ENCODE assay signal across 9 cellular contexts in the genomic region with DNA sequence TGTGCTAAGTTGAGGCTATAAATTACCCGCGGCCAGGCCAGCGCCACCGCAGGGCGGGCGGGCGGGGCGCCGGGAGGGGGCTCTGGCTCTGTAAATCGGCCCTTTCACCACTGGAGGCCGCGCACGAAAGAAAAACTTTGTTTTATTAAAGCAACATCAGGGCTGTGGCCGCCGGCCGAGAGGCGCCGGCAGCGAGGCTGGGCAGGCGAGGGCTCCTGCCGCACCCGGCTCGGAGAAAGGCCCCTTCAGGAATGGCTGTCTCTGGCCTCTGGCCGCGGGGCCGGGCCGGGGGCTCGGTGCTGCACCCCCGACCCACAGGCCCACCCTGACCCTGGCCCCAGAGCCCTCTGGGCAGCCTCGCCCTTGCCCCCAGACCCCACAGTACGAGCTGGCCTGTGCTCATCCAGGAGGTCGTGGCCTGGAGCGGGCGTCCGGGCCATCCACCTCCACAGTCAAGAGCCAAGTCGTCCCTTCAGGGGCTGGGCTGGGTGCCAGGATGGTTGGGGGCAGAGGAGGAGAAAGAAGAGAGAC. TPM values are rescaled to one million over a fixed set of nuclear protein-coding genes. Genes with fewer than 3 reads are reported as not detected.
DNase-seq lines count a peak whose midpoint lies in the region; ATAC-seq, FAIRE-seq and TF ChIP-seq lines count a peak whose summit lies in the region.
"Had no signal": no experiment of that assay in that cellular context is flagged by ENCODE, and none has a peak within 500 bp of the region (broad histone marks: within the 10 kb centered on the region; RNA-seq: fewer than 3 reads in every experiment).

No MANE protein-coding gene starts in this region.

- DNase-seq in GM23338 (ENCODE audit: low spot score) (no peak), astrocyte (ENCODE audit: low read depth) (no peak), right cardiac atrium (peak; percentile 60 to 85 (median 79)), glutamatergic neuron (no peak), T-helper 17 cell (no peak)

- H3K36me3 Mint-ChIP-seq in GM23338 (ENCODE audit: low read depth) (no peaks in the 10 kb centered on the region), astrocyte (ENCODE audit: low read depth, unreplicated experiment) (no peaks in the 10 kb centered on the region), glutamatergic neuron (ENCODE audit: unreplicated experiment) (no peaks in the 10 kb centered on the region), T-helper 17 cell (ENCODE audit: low read depth) (no peaks in the 10 kb centered on the region)

- no peak overlapping the region for H3K27ac ChIP-seq in GM23338 (ENCODE audit: low read depth)
- H3K27ac ChIP-seq in astrocyte (ENCODE audit: low read depth, low read length) = no peak overlapping the region
- H3K27ac ChIP-seq in right cardiac atrium (ENCODE audit: low read length) = no peak overlapping the region
- H3K27ac ChIP-seq: HL-60 had no signal

- H3K4me1 Mint-ChIP-seq in GM23338 (peaks cover 10% of the 10 kb centered on the region), astrocyte (ENCODE audit: low read depth, unreplicated experiment) (no peaks in the 10 kb centered on the region), glutamatergic neuron (ENCODE audit: low read depth, unreplicated experiment) (no peaks in the 10 kb centered on the region), T-helper 17 cell (peaks cover 7% of the 10 kb centered on the region)

- H3K27me3 Mint-ChIP-seq in GM23338 (ENCODE audit: insufficient read depth, low read depth, poor library complexity) (peaks cover 19% of the 10 kb centered on the region), astrocyte (ENCODE audit: low read depth, unreplicated experiment) (peaks cover 6% of the 10 kb centered on the region), glutamatergic neuron (ENCODE audit: unreplicated experiment) (no peaks in the 10 kb centered on the region), T-helper 17 cell (peaks cover 15% of the 10 kb centered on the region)

- H2AFZ ChIP-seq in GM23338 (no peak overlapping the region), astrocyte (ENCODE audit: low read depth, low read length) (peak overlapping the region; percentile 63)

- H3K4me2 ChIP-seq in GM23338 = no peak overlapping the region
- peak overlapping the region; percentile 75 for H3K4me2 ChIP-seq in astrocyte (ENCODE audit: low read length)
- H3K4me2 ChIP-seq in skeletal muscle satellite cell (ENCODE audit: low read length) = peak overlapping the region; percentile 79

- ATAC-seq in GM23338 = peak; percentile 1
- ATAC-seq in right cardiac atrium = peak; percentile 31 to 40
- no peak for ATAC-seq in GM18502 (IDR thresholded peaks at IDR 0.05; ENCODE audit: poor library complexity, unreplicated experiment)
- no peak for ATAC-seq in T-helper 17 cell
- ATAC-seq in GM19328 (IDR thresholded peaks at IDR 0.05; ENCODE audit: unreplicated experiment) = no peak

- no peaks in the 10 kb centered on the region for H3K36me3 ChIP-seq in GM23338 (ENCODE audit: insufficient read depth)
- H3K36me3 ChIP-seq in astrocyte (ENCODE audit: insufficient read depth, low read length) = no peaks in the 10 kb centered on the region
- H3K36me3 ChIP-seq in skeletal muscle satellite cell (ENCODE audit: insufficient read depth, low read length) = no peaks in the 10 kb centered on the region

- intact Hi-C loops in right cardiac atrium (cut with DNase I) = loop anchor here in 1 of 4 donors (5.0 kb wide), 1 partner anchor 134 kb away; no protein-coding TSS in a partner anchor

- H3K4me3 ChIP-seq in GM23338 (no peak overlapping the region), astrocyte (ENCODE audit: insufficient read depth, low read depth, low read length) (peak overlapping the region; percentile 5), right cardiac atrium (ENCODE audit: low read length) (peak overlapping the region; percentile 8), skeletal muscle satellite cell (ENCODE audit: low read length) (peak overlapping the region; percentile 54)

- H3K79me2 ChIP-seq in GM23338 (replicated peaks; ENCODE audit: insufficient read depth) (no peaks in the 10 kb centered on the region), astrocyte (ENCODE audit: insufficient read depth, low read length) (no peaks in the 10 kb centered on the region)

- peaks cover 23% of the 10 kb centered on the region for H3K4me1 ChIP-seq in GM23338 (ENCODE audit: insufficient read depth)
- no peaks in the 10 kb centered on the region for H3K4me1 ChIP-seq in astrocyte (ENCODE audit: insufficient read depth, low read length)
- H3K4me1 ChIP-seq in right cardiac atrium (ENCODE audit: control insufficient read depth, insufficient read depth, low read length) = peaks cover 2% of the 10 kb centered on the region
- H3K4me1 ChIP-seq in skeletal muscle satellite cell (ENCODE audit: control insufficient read depth, insufficient read depth, low read length) = peaks cover 10% of the 10 kb centered on the region

- H3K27me3 ChIP-seq in GM23338 (ENCODE audit: insufficient read depth) (no peaks in the 10 kb centered on the region), astrocyte (ENCODE audit: insufficient read depth, low read length) (no peaks in the 10 kb centered on the region), right cardiac atrium (ENCODE audit: control insufficient read depth, insufficient read depth) (no peaks in the 10 kb centered on the region), skeletal muscle satellite cell (ENCODE audit: control insufficient read depth, insufficient read depth, low read length) (no peaks in the 10 kb centered on the region)

- TF ChIP-seq CTCF in GM23338 (conservative IDR thresholded peaks at IDR 0.05; ENCODE audit: low read depth in 2 of 2) (no peak), astrocyte (IDR thresholded peaks at IDR 0.05; ENCODE audit: insufficient read depth, low read depth, low read length) (no peak), glutamatergic neuron (IDR thresholded peaks at IDR 0.05; ENCODE audit: partially characterized antibody, unreplicated experiment) (no peak)

- no peak for FAIRE-seq in astrocyte (lab: Jason Lieb, UNC)

- no peak overlapping the region for H3K4me3 Mint-ChIP-seq in GM23338
- no peak overlapping the region for H3K4me3 Mint-ChIP-seq in astrocyte (ENCODE audit: unreplicated experiment)
- H3K4me3 Mint-ChIP-seq in glutamatergic neuron (ENCODE audit: unreplicated experiment) = no peak overlapping the region
- no peak overlapping the region for H3K4me3 Mint-ChIP-seq in T-helper 17 cell

- no peaks in the 10 kb centered on the region for H4K20me1 ChIP-seq in GM23338 (replicated peaks; ENCODE audit: insufficient read depth)
- H4K20me1 ChIP-seq in astrocyte (ENCODE audit: insufficient read depth, low read length) = no peaks in the 10 kb centered on the region

- H3F3A ChIP-seq in GM23338 (replicated peaks; ENCODE audit: low read depth) = no peaks in the 10 kb centered on the region

- H3K9me3 ChIP-seq in astrocyte (ENCODE audit: insufficient read depth, low read depth, low read length) = no peaks in the 10 kb centered on the region
- H3K9me3 ChIP-seq in right cardiac atrium (ENCODE audit: control insufficient read depth, low read length) = no peaks in the 10 kb centered on the region
- no peaks in the 10 kb centered on the region for H3K9me3 ChIP-seq in skeletal muscle satellite cell (replicated peaks; ENCODE audit: low read length)
- H3K9me3 ChIP-seq in T-helper 17 cell (ENCODE audit: control insufficient read depth, low read length, poor library complexity, severe bottlenecking) = no peaks in the 10 kb centered on the region

- no peaks in the 10 kb centered on the region for H3K9me2 ChIP-seq in GM23338 (ENCODE audit: insufficient read depth)

- H3K27ac Mint-ChIP-seq in GM23338 (no peak overlapping the region), astrocyte (ENCODE audit: unreplicated experiment) (no peak overlapping the region), glutamatergic neuron (ENCODE audit: unreplicated experiment) (no peak overlapping the region), T-helper 17 cell (no peak overlapping the region)

- WGBS in right cardiac atrium = 13% methylated on average over 36 of the region's 36 CpGs

- H3K9ac ChIP-seq in astrocyte (ENCODE audit: low read length) (peak overlapping the region; percentile 58), skeletal muscle satellite cell (ENCODE audit: low read depth, low read length) (peak overlapping the region; percentile 62)

- H3K9me3 Mint-ChIP-seq in GM23338 (no peaks in the 10 kb centered on the region; the same call in 2 of the 3 replicates), astrocyte (ENCODE audit: unreplicated experiment) (no peaks in the 10 kb centered on the region), glutamatergic neuron (ENCODE audit: unreplicated experiment) (peaks cover 2% of the 10 kb centered on the region)

RNA-seq across cellular contexts. Expression of a gene that starts 29.5 kb away (rescaled TPM):
- total RNA-seq in GM23338 (2014; rRNA removed; shearing (Covaris generic)) = 14.8 and 17.4 TPM in 2 replicates
- 3.6 and 4.2 TPM in 2 replicates for polyA plus RNA-seq in GM23338 (2016; fragmentation: Nextera tagmentation; extraction: Ambion mirVana)
- total RNA-seq in astrocyte = 3.6 and 3.9 TPM in 2 replicates
- 10 to 100 TPM in 1 of 4 donors, 1 to 10 TPM in 3; 6.4 to 17.5 (median 8.8) TPM for total RNA-seq in right cardiac atrium
- polyA plus RNA-seq in right cardiac atrium = 4.5 TPM
- 0.25 and 0.44 TPM in 2 replicates for total RNA-seq in skeletal muscle satellite cell (2012; rRNA removed)
- total RNA-seq in glutamatergic neuron (ENCODE audit: unreplicated experiment) = 11.3 TPM
- total RNA-seq in T-helper 17 cell = under 1 TPM in 1 of 2 donors, not detected in 1; 0.12 TPM

RNA-seq across cellular contexts. Expression of a gene that starts 42.3 kb away (rescaled TPM):
- 120 and 136 TPM in 2 replicates for total RNA-seq in GM23338 (2014; rRNA removed; shearing (Covaris generic))
- 120 and 129 TPM in 2 replicates for polyA plus RNA-seq in GM23338 (2016; fragmentation: Nextera tagmentation; extraction: Ambion mirVana)
- total RNA-seq in astrocyte = 10.2 and 15.0 TPM in 2 replicates
- 10 to 100 TPM in 1 of 4 donors, 1 to 10 TPM in 3; 4.1 to 10.8 (median 6.5) TPM for total RNA-seq in right cardiac atrium
- polyA plus RNA-seq in right cardiac atrium = 6.3 TPM
- 14.7 and 18.3 TPM in 2 replicates for total RNA-seq in skeletal muscle satellite cell (2012; rRNA removed)
- total RNA-seq in glutamatergic neuron (ENCODE audit: unreplicated experiment) = 23.0 TPM
- total RNA-seq in T-helper 17 cell = 10 to 100 TPM; 73.4 to 91.8 TPM

RNA-seq across cellular contexts. Expression of a gene that starts 42.5 kb away (rescaled TPM):
- total RNA-seq in GM23338 (2014; rRNA removed; shearing (Covaris generic)) = 45.1 and 64.4 TPM in 2 replicates
- polyA plus RNA-seq in GM23338 (2016; fragmentation: Nextera tagmentation; extraction: Ambion mirVana) = 16.2 and 16.4 TPM in 2 replicates
- 26.8 and 29.3 TPM in 2 replicates for total RNA-seq in astrocyte
- total RNA-seq in right cardiac atrium = 10 to 100 TPM; 43.0 to 59.2 (median 48.0) TPM
- polyA plus RNA-seq in right cardiac atrium = 59.1 TPM
- total RNA-seq in skeletal muscle satellite cell (2012; rRNA removed) = 16.2 and 31.0 TPM in 2 replicates
- total RNA-seq in glutamatergic neuron (ENCODE audit: unreplicated experiment) = 23.8 TPM
- total RNA-seq in T-helper 17 cell = 10 to 100 TPM; 18.4 to 18.5 TPM

RNA-seq across cellular contexts. Expression of a gene that starts 51.5 kb away (rescaled TPM):
- 54.4 and 68.3 TPM in 2 replicates for total RNA-seq in GM23338 (2014; rRNA removed; shearing (Covaris generic))
- polyA plus RNA-seq in GM23338 (2016; fragmentation: Nextera tagmentation; extraction: Ambion mirVana) = 58.6 and 62.5 TPM in 2 replicates
- 44.5 and 45.1 TPM in 2 replicates for total RNA-seq in astrocyte
- total RNA-seq in right cardiac atrium = 10 to 100 TPM; 13.4 to 16.1 (median 14.8) TPM
- polyA plus RNA-seq in right cardiac atrium = 12.2 TPM
- 50.4 and 72.7 TPM in 2 replicates for total RNA-seq in skeletal muscle satellite cell (2012; rRNA removed)
- total RNA-seq in glutamatergic neuron (ENCODE audit: unreplicated experiment) = 25.0 TPM
- total RNA-seq in T-helper 17 cell = 10 to 100 TPM; 24.9 to 36.0 TPM

Comparison
In these comparisons a context has a peak if more than half of its experiments do, and no peak if none do; other contexts are left out.
1. ATAC-seq: peak in GM23338 (single experiment) and right cardiac atrium (2 of 2); none in GM18502 (single experiment), T-helper 17 cell (single experiment) and GM19328 (single experiment).
2. DNase-seq: peak in right cardiac atrium (3 of 3); none in GM23338 (single experiment), astrocyte (single experiment), glutamatergic neuron (single experiment) and T-helper 17 cell (0 of 3).